In the genomic region with DNA sequence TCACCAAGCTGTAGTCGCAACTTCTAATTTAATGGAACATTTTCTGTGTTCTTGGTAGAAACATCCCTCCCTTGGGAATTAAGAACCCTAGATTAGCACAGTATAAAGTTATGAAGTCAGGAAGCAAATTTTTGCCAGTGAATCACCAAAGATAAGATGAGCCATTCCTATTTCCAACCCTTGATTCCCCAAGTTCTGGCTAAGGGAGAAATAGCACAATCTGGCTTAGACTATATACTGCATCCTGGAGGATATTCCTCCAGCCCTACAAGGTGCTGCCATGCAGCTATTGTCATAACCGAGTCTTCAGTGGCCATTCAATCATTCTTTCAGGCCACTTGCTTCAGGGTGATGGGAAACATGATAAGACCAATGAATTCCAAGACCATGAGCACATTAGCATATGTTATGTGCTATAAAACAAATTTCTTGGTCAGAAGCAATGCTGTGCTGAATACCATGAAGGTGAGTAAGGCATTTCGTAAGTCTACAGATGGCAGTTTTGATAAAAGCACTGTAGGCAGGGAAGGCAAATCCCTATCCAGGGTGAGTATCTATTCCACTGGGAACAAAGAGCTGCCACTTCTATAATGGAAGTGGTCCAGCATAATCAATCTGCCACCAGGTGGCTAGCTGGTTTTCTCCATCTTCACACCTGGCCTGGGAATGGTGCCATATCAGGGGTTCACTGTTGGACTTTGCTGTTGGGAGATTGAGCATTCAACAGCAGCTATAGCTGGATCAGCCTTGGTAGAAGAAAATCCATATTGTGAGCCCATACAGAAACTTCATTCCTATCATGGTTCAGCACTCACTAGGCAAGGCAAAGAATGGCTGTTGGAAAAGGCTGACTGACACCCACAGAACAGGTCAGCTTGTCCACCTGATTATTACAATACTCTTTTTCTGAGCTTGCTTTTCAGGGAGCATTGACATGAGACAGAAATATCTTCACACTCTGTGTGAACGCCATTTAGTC, we compare ENCODE assay signal across 10 cellular contexts. TPM values are rescaled to one million over a fixed set of nuclear protein-coding genes. Genes with fewer than 3 reads are reported as not detected.
DNase-seq lines count a peak whose midpoint lies in the region; ATAC-seq, FAIRE-seq and TF ChIP-seq lines count a peak whose summit lies in the region.
"Had no signal": no experiment of that assay in that cellular context is flagged by ENCODE, and none has a peak within 500 bp of the region (broad histone marks: within the 10 kb centered on the region; RNA-seq: fewer than 3 reads in every experiment).

No MANE protein-coding gene starts in this region.

- no peaks in the 10 kb centered on the region for H3K36me3 ChIP-seq in kidney (ENCODE audit: control insufficient read depth in 1 of 2, insufficient read depth in 2 of 2, low read length in 2 of 2)
- H3K36me3 ChIP-seq: cardiac muscle cell had no signal

- no peak overlapping the region for H3K9ac ChIP-seq in kidney (ENCODE audit: low read length in 2 of 2)

- no peak overlapping the region for H3K4me3 ChIP-seq in kidney (ENCODE audit: low read length in 2 of 2)
- H3K4me3 ChIP-seq: cardiac muscle cell had no signal

- ATAC-seq in GM21619 (IDR thresholded peaks at IDR 0.05; ENCODE audit: unreplicated experiment): no peak

- no peaks in the 10 kb centered on the region for H3K4me1 ChIP-seq in kidney (ENCODE audit: control insufficient read depth in 1 of 2, insufficient read depth in 1 of 2, low read depth in 1 of 2, low read length in 2 of 2)

- no peak overlapping the region for H3K27ac ChIP-seq in kidney (ENCODE audit: low read depth in 2 of 2, low read length in 2 of 2)
- H3K27ac ChIP-seq: cardiac muscle cell had no signal

- DNase-seq in AG09319 (ENCODE audit: extremely low read depth, low read depth) (peak; percentile 62), HT1080 (ENCODE audit: low read depth) (peak; percentile 85), amniotic epithelial cell (ENCODE audit: low read depth) (peak; percentile 98), iris pigment epithelial cell (ENCODE audit: low read depth) (peak; percentile 96), kidney (no peak), activated T-cell treated with anti-CD3 and anti-CD28 coated beads for 4 hours (no peak), hypothalamus (lab: John Stamatoyannopoulos, UW) (no peak)
- DNase-seq: activated CD4-positive, alpha-beta T cell treated with anti-CD3 and anti-CD28 coated beads, Interleukin-2, amount 50 U/mL, for 48 hours had no signal

- intact Hi-C loops in kidney (cut with DNase I): no loop called here

- FAIRE-seq in kidney (lab: Jason Lieb, UNC): no peak

- TF ChIP-seq CTCF in AG09319 (IDR thresholded peaks at IDR 0.05; ENCODE audit: low read depth, low read length): no peak
- no peak for TF ChIP-seq CTCF in kidney (IDR thresholded peaks at IDR 0.05; ENCODE audit: borderline replicate concordance, extremely low read depth, insufficient read depth)

- no peaks in the 10 kb centered on the region for H3K9me3 ChIP-seq in kidney (ENCODE audit: control insufficient read depth in 1 of 2, low read length in 2 of 2)

RNA-seq across cellular contexts. Expression of a gene that starts 19.6 kb away (rescaled TPM):
- 7.2 and 7.9 TPM in 2 replicates for total RNA-seq in HT1080 (2014; rRNA removed; shearing (Covaris generic))
- polyA plus RNA-seq in HT1080 (2015; cell fraction: cytosol; rRNA removed): 9.7 and 11.8 TPM in 2 replicates
- 5.8 and 7.3 TPM in 2 replicates for polyA plus RNA-seq in HT1080 (2015; cell fraction: nucleus; rRNA removed)
- 36.6 TPM for total RNA-seq in kidney
- 21.1 TPM for polyA plus RNA-seq in kidney (ENCODE audit: insufficient read depth, low read depth, low replicate concordance)

Comparison
In these comparisons a context has a peak if more than half of its experiments do, and no peak if none do; other contexts are left out.
1. DNase-seq: peak in AG09319 (single experiment), HT1080 (single experiment), amniotic epithelial cell (single experiment) and iris pigment epithelial cell (single experiment); none in kidney (single experiment), activated T-cell treated with anti-CD3 and anti-CD28 coated beads for 4 hours (single experiment) and hypothalamus (0 of 51).